ENCODE assay signal across 29 cellular contexts in genomic region chr18:26812462-26812861, GRCh38. TPM values are rescaled to one million over a fixed set of nuclear protein-coding genes. Genes with fewer than 3 reads are reported as not detected.
"Had no signal": no experiment of that assay in that cellular context is flagged by ENCODE, and none has a peak within 500 bp of the region (broad histone marks: within the 10 kb centered on the region; RNA-seq: fewer than 3 reads in every experiment).

No MANE protein-coding gene starts in this region.

- H3K27ac ChIP-seq: heart right ventricle, hepatocyte, lower lobe of right lung, neutrophil, parathyroid adenoma, right atrium auricular region, right lobe of liver, tibial nerve, uterus had no signal

- ATAC-seq: left ventricle myocardium superior; naive thymus-derived CD4-positive, alpha-beta T cell; natural killer cell treated with Interleukin-12 subunit alpha and Interleukin-12 subunit beta and Interleukin-15 and Interleukin-18, amount 100 ng/mL, for 72 hours; stimulated activated memory B cell treated with anti-CD40 and anti-IgM and Interleukin-4, amounts not matched to agents 10 μg/mL and 1 μg/mL and 100 μg/mL, for 72 hours; stimulated activated naive CD8-positive, alpha-beta T cell treated with anti-CD3 and anti-CD28 coated beads, Interleukin-15, amount 100 ng/mL, for 72 hours had no signal

- H3K79me2 ChIP-seq: hepatocyte, parathyroid adenoma had no signal

- H3K9me3 ChIP-seq: lower lobe of right lung, mucosa of descending colon, neutrophil, right atrium auricular region, right lobe of liver, tibial nerve, uterus had no signal

- H3K27ac Mint-ChIP-seq: naive thymus-derived CD4-positive, alpha-beta T cell; natural killer cell treated with Interleukin-12 subunit alpha and Interleukin-12 subunit beta and Interleukin-15 and Interleukin-18, amount 100 ng/mL, for 72 hours; stimulated activated memory B cell treated with anti-CD40 and anti-IgM and Interleukin-4, amounts not matched to agents 10 μg/mL and 1 μg/mL and 100 μg/mL, for 72 hours; stimulated activated naive CD8-positive, alpha-beta T cell treated with anti-CD3 and anti-CD28 coated beads, Interleukin-15, amount 100 ng/mL, for 72 hours; type B pancreatic cell had no signal

- H2AFZ ChIP-seq: hepatocyte had no signal

- H3K36me3 ChIP-seq: heart right ventricle, lower lobe of right lung, neutrophil, right atrium auricular region, right lobe of liver, tibial nerve, uterus had no signal

- H3K27me3 ChIP-seq: hepatocyte, neutrophil, right atrium auricular region, right lobe of liver, tibial nerve, uterus had no signal

- H3K4me1 ChIP-seq: heart right ventricle, lower lobe of right lung, parathyroid adenoma, right atrium auricular region, right lobe of liver, tibial nerve, uterus had no signal

- H3K4me3 ChIP-seq: heart right ventricle, hepatocyte, lower lobe of right lung, mucosa of descending colon, right atrium auricular region, right lobe of liver, smooth muscle cell, tibial nerve, uterus had no signal

- H3K9ac ChIP-seq: parathyroid adenoma had no signal

- DNase-seq: left cardiac atrium; left ventricle myocardium superior; lower lobe of right lung; naive thymus-derived CD4-positive, alpha-beta T cell; occipital lobe; stimulated activated CD4-positive, alpha-beta T cell treated with anti-CD3 and anti-CD28 coated beads, Interleukin-1b, Interleukin-23, amount 100 ng/mL, for 48 hours; stimulated activated CD4-positive, alpha-beta T cell treated with anti-CD3 and anti-CD28 coated beads, Interleukin-2, amount 100 ng/mL, for 48 hours; stimulated activated CD4-positive, alpha-beta T cell treated with anti-CD3 and anti-CD28 coated beads, Interleukin-4, amount 100 ng/mL, for 4 hours; stimulated activated CD8-positive, alpha-beta memory T cell treated with anti-CD3 and anti-CD28 coated beads, Interleukin-4, amount 100 ng/mL, for 48 hours; stimulated activated naive CD4-positive, alpha-beta T cell treated with Interleukin-2 at 50 U/mL for 16 hours; stimulated activated naive CD8-positive, alpha-beta T cell treated with anti-CD3 and anti-CD28 coated beads, Interleukin-15, amount 100 ng/mL, for 72 hours had no signal

- H3K4me2 ChIP-seq: hepatocyte, smooth muscle cell had no signal

- H3K36me3 Mint-ChIP-seq: stimulated activated memory B cell treated with anti-CD40 and anti-IgM and Interleukin-4, amounts not matched to agents 10 μg/mL and 1 μg/mL and 100 μg/mL, for 72 hours; type B pancreatic cell had no signal

- H3K27me3 Mint-ChIP-seq: natural killer cell treated with Interleukin-12 subunit alpha and Interleukin-12 subunit beta and Interleukin-15 and Interleukin-18, amount 100 ng/mL, for 72 hours; stimulated activated memory B cell treated with anti-CD40 and anti-IgM and Interleukin-4, amounts not matched to agents 10 μg/mL and 1 μg/mL and 100 μg/mL, for 72 hours; stimulated activated naive CD8-positive, alpha-beta T cell treated with anti-CD3 and anti-CD28 coated beads, Interleukin-15, amount 100 ng/mL, for 72 hours; type B pancreatic cell had no signal

- H3K4me3 Mint-ChIP-seq: naive thymus-derived CD4-positive, alpha-beta T cell; natural killer cell treated with Interleukin-12 subunit alpha and Interleukin-12 subunit beta and Interleukin-15 and Interleukin-18, amount 100 ng/mL, for 72 hours; stimulated activated memory B cell treated with anti-CD40 and anti-IgM and Interleukin-4, amounts not matched to agents 10 μg/mL and 1 μg/mL and 100 μg/mL, for 72 hours; stimulated activated naive CD8-positive, alpha-beta T cell treated with anti-CD3 and anti-CD28 coated beads, Interleukin-15, amount 100 ng/mL, for 72 hours; type B pancreatic cell had no signal

- H3K4me1 Mint-ChIP-seq: stimulated activated memory B cell treated with anti-CD40 and anti-IgM and Interleukin-4, amounts not matched to agents 10 μg/mL and 1 μg/mL and 100 μg/mL, for 72 hours; stimulated activated naive CD8-positive, alpha-beta T cell treated with anti-CD3 and anti-CD28 coated beads, Interleukin-15, amount 100 ng/mL, for 72 hours had no signal

RNA-seq across cellular contexts. Expression of gene AQP4, which starts 53.0 kb away (rescaled TPM):
- total RNA-seq: mesenteric fat pad; myocyte; naive thymus-derived CD4-positive, alpha-beta T cell; natural killer cell treated with Interleukin-12 subunit alpha and Interleukin-12 subunit beta and Interleukin-15 and Interleukin-18, amount 100 ng/mL, for 72 hours; osteocyte; posterior vena cava; pulmonary artery endothelial cell; smooth muscle cell had no signal
- polyA plus RNA-seq: naive thymus-derived CD4-positive, alpha-beta T cell; smooth muscle cell had no signal
